In the genomic region with DNA sequence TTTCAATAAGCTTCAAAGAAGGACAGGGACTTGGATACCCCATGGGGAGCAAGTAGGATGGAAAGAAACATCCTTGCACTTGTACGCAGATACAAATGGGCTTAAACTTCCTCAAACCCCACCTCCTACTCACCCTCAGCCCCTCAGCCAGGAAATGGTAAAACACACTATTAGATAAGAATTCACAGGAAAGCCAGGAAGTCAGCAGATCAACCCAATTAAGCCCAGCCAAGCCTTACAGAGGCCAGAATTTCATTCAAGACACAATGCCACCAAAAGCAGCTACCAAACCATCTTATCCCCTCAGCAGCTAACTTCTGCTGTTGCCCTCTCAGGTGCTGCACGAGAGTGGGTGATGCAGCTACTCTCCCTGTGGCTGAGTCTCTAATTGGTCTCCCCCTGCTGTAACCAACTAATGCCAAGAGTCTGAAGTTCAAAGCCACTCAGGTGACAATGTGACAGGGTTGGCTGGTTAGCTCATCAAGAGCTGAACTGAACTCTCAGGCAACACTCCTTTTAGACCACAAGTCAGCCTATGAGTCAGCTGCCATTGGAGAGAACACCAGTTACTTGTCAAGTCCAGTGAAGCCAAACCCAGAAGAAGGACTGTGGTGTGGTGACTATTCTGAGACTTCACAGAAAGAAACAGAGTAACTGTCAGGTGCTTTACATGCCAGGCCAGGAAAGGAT, we compare ENCODE assay signal across 9 cellular contexts.
A peak's percentile ranks its signal among the peaks of the same experiment; 100 is the strongest.
DNase-seq lines count a peak whose midpoint lies in the region; ATAC-seq and TF ChIP-seq lines count a peak whose summit lies in the region.
"Had no signal": no experiment of that assay in that cellular context is flagged by ENCODE, and none has a peak within 500 bp of the region (broad histone marks: within the 10 kb centered on the region; RNA-seq: fewer than 3 reads in every experiment).

No MANE protein-coding gene starts in this region.

- H3K4me2 ChIP-seq in HCT116 (ENCODE audit: low read length) (no peak overlapping the region), osteoblast (ENCODE audit: insufficient read depth, low read length) (no peak overlapping the region)

- H3K36me3 Mint-ChIP-seq in HFFc6 (ENCODE audit: low read depth), result no peaks in the 10 kb centered on the region
- H3K36me3 Mint-ChIP-seq in naive thymus-derived CD8-positive, alpha-beta T cell, result peaks cover 0 to 4% (median 0%) of the 10 kb centered on the region in 3 donors

- H3K9ac ChIP-seq in HCT116 (ENCODE audit: low read length), result no peak overlapping the region

- TF ChIP-seq CTCF in HCT116 (IDR thresholded peaks at IDR 0.05 in 2 of 3, conservative IDR thresholded peaks at IDR 0.05 in 1 of 3; ENCODE audit: borderline replicate concordance in 1 of 3, insufficient read depth in 1 of 3, low read depth in 2 of 3, low read length in 2 of 3) (no peak), HFFc6 (IDR thresholded peaks at IDR 0.05) (no peak), osteoblast (IDR thresholded peaks at IDR 0.05; ENCODE audit: extremely low read depth, low read depth, low read length) (no peak)

- CTCF ChIA-PET in HCT116 (lab: Charles Lee) (no interaction called here), HEK293T (lab: Yijun Ruan, JAX) (no interaction called here)

- no TSS peak for BruUV-seq in HCT116 (replicated peaks; lab: Mats Ljungman, UMichigan)

- TF ChIP-seq RAD21 in HCT116 (IDR thresholded peaks at IDR 0.05; ENCODE audit: low read depth), result no peak

- H3K79me2 ChIP-seq in HCT116 (ENCODE audit: insufficient read depth, low read length) (no peaks in the 10 kb centered on the region), osteoblast (ENCODE audit: insufficient read depth, low read length) (no peaks in the 10 kb centered on the region)

- ATAC-seq in GM18861 (IDR thresholded peaks at IDR 0.05; ENCODE audit: unreplicated experiment) (peak; percentile 92), HCT116 (peak; percentile 30; the same call in 1 of the 2 replicates), HG03558 (IDR thresholded peaks at IDR 0.05; ENCODE audit: extremely low read depth, unreplicated experiment) (peak; percentile 87)
- no peak for ATAC-seq in naive thymus-derived CD8-positive, alpha-beta T cell

- H3K9me3 ChIP-seq in HCT116 (ENCODE audit: control insufficient read depth in 1 of 2, insufficient read depth in 1 of 2, low read depth in 1 of 2, low read length in 2 of 2) (no peaks in the 10 kb centered on the region), osteoblast (ENCODE audit: low read depth, low read length) (no peaks in the 10 kb centered on the region)

- no peak for TF ChIP-seq POLR2A in HCT116 (IDR thresholded peaks at IDR 0.05; ENCODE audit: borderline replicate concordance, extremely low read depth, insufficient read depth, insufficient read length)

- H3K27ac ChIP-seq in HCT116 (ENCODE audit: low read depth, low read length) (no peak overlapping the region), osteoblast (ENCODE audit: low read depth, low read length) (no peak overlapping the region)

- H3K4me1 ChIP-seq in HCT116 (ENCODE audit: control insufficient read depth in 1 of 2, insufficient read depth in 2 of 2, low read length in 2 of 2) (peaks cover 0 to 4% of the 10 kb centered on the region in 2 experiments; a peak in 1 of 4 replicates), osteoblast (ENCODE audit: insufficient read depth, low read length) (no peaks in the 10 kb centered on the region)

- no peaks in the 10 kb centered on the region for H3K9me2 ChIP-seq in HCT116 (ENCODE audit: insufficient read depth)

- H4K20me1 ChIP-seq in HCT116 (ENCODE audit: insufficient read depth) (no peaks in the 10 kb centered on the region), osteoblast (ENCODE audit: insufficient read depth, low read length) (no peaks in the 10 kb centered on the region)

- H3K4me3 ChIP-seq in HCT116 (replicated peaks in 1 of 2; ENCODE audit: low read depth in 1 of 2, low read length in 2 of 2), result no peak overlapping the region
- no peak overlapping the region for H3K4me3 ChIP-seq in osteoblast (ENCODE audit: insufficient read depth, low read length)

- H3K27me3 ChIP-seq in HCT116 (ENCODE audit: insufficient read depth, low read length), result no peaks in the 10 kb centered on the region
- H3K27me3 ChIP-seq in osteoblast (ENCODE audit: insufficient read depth, low read length), result no peaks in the 10 kb centered on the region

- H3K4me3 Mint-ChIP-seq in HFFc6, result no peak overlapping the region
- no peak overlapping the region for H3K4me3 Mint-ChIP-seq in naive thymus-derived CD8-positive, alpha-beta T cell

- H3K27ac Mint-ChIP-seq in HFFc6, result no peak overlapping the region
- H3K27ac Mint-ChIP-seq in naive thymus-derived CD8-positive, alpha-beta T cell, result no peak overlapping the region

- POLR2A ChIA-PET in HCT116 (lab: Charles Lee) (no interaction called here), HEK293T (lab: Yijun Ruan, JAX) (no interaction called here)
- POLR2A ChIA-PET in naive thymus-derived CD8-positive, alpha-beta T cell (lab: Charles Lee), result no interaction called here

- DNase-seq in HCT116 (ENCODE audit: low read depth, low spot score), result peak; percentile 4
- peak; percentile 1 for DNase-seq in kidney glomerular epithelial cell (lab: John Stamatoyannopoulos, UW)
- no peak for DNase-seq in HFFc6
- no peak for DNase-seq in osteoblast (ENCODE audit: insufficient read length, low spot score, missing footprints)
- no peak for DNase-seq in HEK293T (ENCODE audit: extremely low spot score)
- no peak for DNase-seq in naive thymus-derived CD8-positive, alpha-beta T cell
- DNase-seq: MM.1S had no signal

- H2AFZ ChIP-seq in HCT116 (ENCODE audit: low read depth, low read length, poor library complexity, severe bottlenecking) (no peak overlapping the region), osteoblast (ENCODE audit: low read length) (no peak overlapping the region)

- intact Hi-C loops in HCT116 (cut with micrococcal nuclease), result no loop called here

- no peaks in the 10 kb centered on the region; the same call in none of the 2 replicates for H3K27me3 Mint-ChIP-seq in HFFc6 (ENCODE audit: insufficient read depth)
- peaks cover 0 to 17% (median 7%) of the 10 kb centered on the region in 5 donors for H3K27me3 Mint-ChIP-seq in naive thymus-derived CD8-positive, alpha-beta T cell

- RAD21 ChIA-PET in HCT116 (lab: Charles Lee; ENCODE audit: low non-redundant PET in 1 of 2, low total read pairs in 2 of 2, uncharacterized antibody in 2 of 2, unreplicated experiment in 2 of 2), result no interaction called here

- no peaks in the 10 kb centered on the region for H3K36me3 ChIP-seq in HCT116 (ENCODE audit: control insufficient read depth in 1 of 2, insufficient read depth in 2 of 2, low read length in 2 of 2)
- H3K36me3 ChIP-seq in osteoblast (ENCODE audit: insufficient read depth, low read length), result no peaks in the 10 kb centered on the region

- no peaks in the 10 kb centered on the region for H3K4me1 Mint-ChIP-seq in HFFc6 (ENCODE audit: low read depth)
- H3K4me1 Mint-ChIP-seq in naive thymus-derived CD8-positive, alpha-beta T cell, result peaks cover 0 to 7% (median 0%) of the 10 kb centered on the region in 4 donors

- no peaks in the 10 kb centered on the region for H3K9me3 Mint-ChIP-seq in HFFc6
- peaks cover 0 to 20% (median 0%) of the 10 kb centered on the region in 9 donors for H3K9me3 Mint-ChIP-seq in naive thymus-derived CD8-positive, alpha-beta T cell

TF ChIP-seq in HCT116, 20 proteins besides CTCF, POLR2A, EP300 and RAD21 (continues in another document):
- TF ChIP-seq TCF7L2 (IDR thresholded peaks at IDR 0.05; ENCODE audit: borderline replicate concordance, extremely low read depth, insufficient read depth, insufficient read length) (no peak), ZFX (IDR thresholded peaks at IDR 0.05) (no peak), CEBPB (IDR thresholded peaks at IDR 0.05; ENCODE audit: low read depth) (no peak), EZH2phosphoT487 (IDR thresholded peaks at IDR 0.05; ENCODE audit: borderline replicate concordance) (no peak), EZH2 (IDR thresholded peaks at IDR 0.05) (no peak), ELF1 (IDR thresholded peaks at IDR 0.05; ENCODE audit: borderline replicate concordance, low read depth) (no peak), SIN3A (IDR thresholded peaks at IDR 0.05; ENCODE audit: low read depth) (no peak), EGR1 (IDR thresholded peaks at IDR 0.05; ENCODE audit: low read depth) (no peak), JUND (IDR thresholded peaks at IDR 0.05) (no peak), FOSL1 (IDR thresholded peaks at IDR 0.05; ENCODE audit: low read depth) (no peak)

TF ChIP-seq in HEK293T, 16 proteins besides CTCF, POLR2A, EP300 and RAD21:
- TF ChIP-seq FOXM1 (IDR thresholded peaks at IDR 0.05; ENCODE audit: borderline replicate concordance) (no peak), HDGF (IDR thresholded peaks at IDR 0.05; ENCODE audit: borderline replicate concordance) (no peak), L3MBTL2 (conservative IDR thresholded peaks at IDR 0.05) (no peak), ELF4 (IDR thresholded peaks at IDR 0.05) (no peak), ARNT (IDR thresholded peaks at IDR 0.05) (no peak), ZNF384 (IDR thresholded peaks at IDR 0.05) (no peak), BHLHE40 (IDR thresholded peaks at IDR 0.05; ENCODE audit: borderline replicate concordance) (no peak), FOXA1 (IDR thresholded peaks at IDR 0.05) (no peak), TARDBP (IDR thresholded peaks at IDR 0.05) (no peak), NFRKB (IDR thresholded peaks at IDR 0.05) (no peak), LEF1 (IDR thresholded peaks at IDR 0.05; ENCODE audit: borderline replicate concordance) (no peak)
- TF ChIP-seq, protein P1, sequence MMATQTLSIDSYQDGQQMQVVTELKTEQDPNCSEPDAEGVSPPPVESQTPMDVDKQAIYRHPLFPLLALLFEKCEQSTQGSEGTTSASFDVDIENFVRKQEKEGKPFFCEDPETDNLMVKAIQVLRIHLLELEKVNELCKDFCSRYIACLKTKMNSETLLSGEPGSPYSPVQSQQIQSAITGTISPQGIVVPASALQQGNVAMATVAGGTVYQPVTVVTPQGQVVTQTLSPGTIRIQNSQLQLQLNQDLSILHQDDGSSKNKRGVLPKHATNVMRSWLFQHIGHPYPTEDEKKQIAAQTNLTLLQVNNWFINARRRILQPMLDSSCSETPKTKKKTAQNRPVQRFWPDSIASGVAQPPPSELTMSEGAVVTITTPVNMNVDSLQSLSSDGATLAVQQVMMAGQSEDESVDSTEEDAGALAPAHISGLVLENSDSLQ (IDR thresholded peaks at IDR 0.05), result no peak

Comparison
In these comparisons a context has a peak if more than half of its experiments do, and no peak if none do; other contexts are left out.
1. ATAC-seq: peak in GM18861 (single experiment), HCT116 (single experiment) and HG03558 (single experiment); none in naive thymus-derived CD8-positive, alpha-beta T cell (0 of 2).
2. DNase-seq: peak in HCT116 (single experiment) and kidney glomerular epithelial cell (single experiment); none in HFFc6 (single experiment), osteoblast (single experiment), HEK293T (single experiment) and naive thymus-derived CD8-positive, alpha-beta T cell (0 of 10).